Comparison of ENCODE assay signal across 32 cellular contexts in genomic region chr9:135790850-135791249, GRCh38.
"Had no signal": no experiment of that assay in that cellular context is flagged by ENCODE, and none has a peak within 500 bp of the region (broad histone marks: within the 10 kb centered on the region; RNA-seq: fewer than 3 reads in every experiment).

No MANE protein-coding gene starts in this region.

- H3K27me3 ChIP-seq: brain microvascular endothelial cell, foreskin keratinocyte had no signal

- H3K27me3 Mint-ChIP-seq: activated B cell treated with CpG ODN at 0.5 μM for 24 hours; activated naive CD8-positive, alpha-beta T cell; activated T-cell treated with anti-CD3 and anti-CD28 coated beads, Interleukin-2, amount 50 U/mL, for 24 hours; central memory CD8-positive, alpha-beta T cell; effector memory CD8-positive, alpha-beta T cell; T-cell had no signal

- H3K27ac Mint-ChIP-seq: activated B cell treated with CpG ODN at 0.5 μM for 24 hours; activated CD8-positive, alpha-beta T cell treated with anti-CD3 and anti-CD28 coated beads, Interleukin-2, amount 10 ng/mL, durations not matched to agents 7 days and 5 days; activated naive CD8-positive, alpha-beta T cell; activated T-cell treated with anti-CD3 and anti-CD28 coated beads, Interleukin-2, amount 50 U/mL, for 24 hours; activated T-cell treated with anti-CD3 and anti-CD28 coated beads, Interleukin-2, amount 50 U/mL, for 72 hours; effector memory CD8-positive, alpha-beta T cell; T-cell; T-helper 1 cell treated with Interleukin-12 subunit alpha and Interleukin-12 subunit beta and Interleukin-4 antibody, amounts not matched to agents 30 μg/mL and 1 μg/mL, for 36 hours had no signal

- ATAC-seq: activated CD4-positive, CD25-positive, alpha-beta regulatory T cell treated with anti-CD3 and anti-CD28 coated beads, Interleukin-2, amount 50 U/mL, for 24 hours; activated CD8-positive, alpha-beta T cell treated with anti-CD3 and anti-CD28 coated beads, Interleukin-2, amount 10 ng/mL, durations not matched to agents 7 days and 5 days; effector memory CD8-positive, alpha-beta T cell; foreskin keratinocyte; gastrocnemius medialis; heart left ventricle; T-cell had no signal

- H3K4me3 Mint-ChIP-seq: activated B cell treated with CpG ODN at 0.5 μM for 24 hours; activated CD8-positive, alpha-beta T cell treated with anti-CD3 and anti-CD28 coated beads, Interleukin-2, amount 10 ng/mL, durations not matched to agents 7 days and 5 days; activated naive CD8-positive, alpha-beta T cell; activated T-cell treated with anti-CD3 and anti-CD28 coated beads, Interleukin-2, amount 50 U/mL, for 24 hours; activated T-cell treated with anti-CD3 and anti-CD28 coated beads, Interleukin-2, amount 50 U/mL, for 72 hours; central memory CD8-positive, alpha-beta T cell; effector memory CD8-positive, alpha-beta T cell; T-cell; T-helper 1 cell treated with Interleukin-12 subunit alpha and Interleukin-12 subunit beta and Interleukin-4 antibody, amounts not matched to agents 30 μg/mL and 1 μg/mL, for 36 hours had no signal

- H3K4me1 Mint-ChIP-seq: activated B cell treated with CpG ODN at 0.5 μM for 24 hours; central memory CD8-positive, alpha-beta T cell; T-cell had no signal

- DNase-seq: activated B cell treated with CpG ODN at 0.5 μM for 24 hours; activated CD4-positive, alpha-beta T cell treated with anti-CD3 and anti-CD28 coated beads for 48 hours; activated CD4-positive, alpha-beta T cell treated with anti-CD3 and anti-CD28 coated beads, Interleukin-2, amount 50 U/mL, for 1 hour; activated CD4-positive, alpha-beta T cell treated with anti-CD3 and anti-CD28 coated beads, Interleukin-2, amount 50 U/mL, for 48 hours; activated CD8-positive, alpha-beta memory T cell treated with anti-CD3 and anti-CD28 coated beads, Interleukin-2, amount 50 U/mL, for 48 hours; activated CD8-positive, alpha-beta T cell treated with anti-CD3 and anti-CD28 coated beads, Interleukin-2, amount 10 ng/mL, durations not matched to agents 7 days and 5 days; activated gamma-delta T cell treated with Interleukin-2 at 50 U/mL for 16 hours; activated naive CD4-positive, alpha-beta T cell treated with anti-CD3 and anti-CD28 coated beads, Interleukin-2, amount 50 U/mL, for 16 hours; activated naive CD4-positive, alpha-beta T cell treated with Interleukin-2 at 50 U/mL for 16 hours; activated T-cell treated with anti-CD3 and anti-CD28 coated beads for 4 hours; activated T-cell treated with anti-CD3 and anti-CD28 coated beads, Interleukin-2, amount 50 U/mL, for 24 hours; activated T-cell treated with anti-CD3 and anti-CD28 coated beads, Interleukin-2, amount 50 U/mL, for 72 hours; amniotic stem cell; anterior cingulate cortex; brain microvascular endothelial cell; cortex of kidney; dermis blood vessel endothelial cell; effector CD4-positive, alpha-beta T cell; effector memory CD8-positive, alpha-beta T cell; erythroblast; foreskin keratinocyte; gastrocnemius medialis; glutamatergic neuron; T-cell; T1000; WERI-Rb-1 had no signal

- H3K36me3 Mint-ChIP-seq: activated naive CD8-positive, alpha-beta T cell; T-cell had no signal

- H3K9me3 Mint-ChIP-seq: activated B cell treated with CpG ODN at 0.5 μM for 24 hours; activated T-cell treated with anti-CD3 and anti-CD28 coated beads, Interleukin-2, amount 50 U/mL, for 24 hours; activated T-cell treated with anti-CD3 and anti-CD28 coated beads, Interleukin-2, amount 50 U/mL, for 72 hours; central memory CD8-positive, alpha-beta T cell; effector memory CD8-positive, alpha-beta T cell; T-cell; T-helper 1 cell treated with Interleukin-12 subunit alpha and Interleukin-12 subunit beta and Interleukin-4 antibody, amounts not matched to agents 30 μg/mL and 1 μg/mL, for 36 hours had no signal

- H3K4me1 ChIP-seq: esophagus muscularis mucosa, foreskin keratinocyte, gastrocnemius medialis, heart left ventricle had no signal

- H3K36me3 ChIP-seq: brain microvascular endothelial cell, esophagus muscularis mucosa, gastrocnemius medialis, heart left ventricle, WERI-Rb-1 had no signal

- H3K27ac ChIP-seq: brain microvascular endothelial cell, esophagus muscularis mucosa, foreskin keratinocyte, gastrocnemius medialis, heart left ventricle, WERI-Rb-1 had no signal

- H3K9me3 ChIP-seq: esophagus muscularis mucosa, gastrocnemius medialis, heart left ventricle had no signal

- H3K4me3 ChIP-seq: esophagus muscularis mucosa, gastrocnemius medialis, heart left ventricle had no signal
